Comparison of ENCODE assay signal across 16 cellular contexts in the genomic region with DNA sequence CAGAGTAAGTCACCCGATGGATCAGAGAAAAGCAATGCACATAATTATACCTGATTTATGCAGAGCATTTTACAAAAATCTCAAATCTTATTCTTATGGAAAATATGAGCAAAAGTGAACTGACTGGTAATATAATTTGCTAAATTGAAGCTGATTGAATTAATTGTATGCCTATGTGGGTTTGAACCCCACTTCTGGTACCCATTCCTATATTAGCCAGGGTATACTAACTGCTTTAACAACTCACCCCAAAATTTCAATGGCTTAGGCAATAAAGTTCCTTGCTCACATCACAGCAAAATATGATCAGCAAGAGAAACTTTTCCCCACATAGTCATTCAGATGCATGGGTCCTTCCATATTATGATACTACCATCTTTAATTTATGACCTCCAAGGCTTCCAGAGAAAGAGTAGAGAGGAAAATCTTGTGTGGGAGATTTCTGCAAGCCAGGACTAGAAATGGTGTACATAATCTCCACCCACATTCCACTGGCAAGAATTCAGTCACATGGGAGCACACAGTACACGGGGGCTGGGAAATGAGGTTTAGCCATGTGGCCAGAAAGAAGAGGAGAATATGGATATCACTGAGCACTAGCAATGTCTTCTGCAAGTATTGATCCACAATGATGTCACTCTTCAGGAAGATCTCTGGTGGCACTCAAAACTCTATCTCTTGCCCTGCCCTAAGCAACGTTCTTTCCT.
"Had no signal": no experiment of that assay in that cellular context is flagged by ENCODE, and none has a peak within 500 bp of the region (broad histone marks: within the 10 kb centered on the region; RNA-seq: fewer than 3 reads in every experiment).

No MANE protein-coding gene starts in this region.

- H3K27ac ChIP-seq: lower lobe of right lung, parathyroid adenoma, tibial artery, uterus had no signal

- H3K9me3 ChIP-seq: lower lobe of right lung, uterus had no signal

- H3K27me3 ChIP-seq: tibial artery had no signal

- H3K4me1 ChIP-seq: lower lobe of right lung, parathyroid adenoma, tibial artery, uterus had no signal

- H3K9ac ChIP-seq: parathyroid adenoma had no signal

- H3K4me1 Mint-ChIP-seq: activated CD4-positive, alpha-beta memory T cell treated with anti-CD3 and anti-CD28 coated beads, Interleukin-2, amount 10 ng/mL, durations not matched to agents 7 days and 5 days; activated CD4-positive, alpha-beta T cell treated with anti-CD3 and anti-CD28 coated beads for 36 hours; activated naive CD4-positive, alpha-beta T cell treated with anti-CD3 and anti-CD28 coated beads, Interleukin-2, amount 10 ng/mL, durations not matched to agents 7 days and 5 days; naive B cell; stimulated activated memory B cell treated with anti-CD40 and anti-IgM and Interleukin-4, amounts not matched to agents 10 μg/mL and 1 μg/mL and 100 μg/mL, for 72 hours had no signal

- H3K4me3 ChIP-seq: lower lobe of right lung, tibial artery, uterus had no signal

- H3K36me3 Mint-ChIP-seq: activated naive CD4-positive, alpha-beta T cell treated with anti-CD3 and anti-CD28 coated beads, Interleukin-2, amount 10 ng/mL, durations not matched to agents 7 days and 5 days; naive B cell; stimulated activated memory B cell treated with anti-CD40 and anti-IgM and Interleukin-4, amounts not matched to agents 10 μg/mL and 1 μg/mL and 100 μg/mL, for 72 hours had no signal

- H3K9me3 Mint-ChIP-seq: activated T-cell treated with anti-CD3 and anti-CD28 coated beads, Interleukin-2, amount 50 U/mL, for 24 hours; stimulated activated memory B cell treated with anti-CD40 and anti-IgM and Interleukin-4, amounts not matched to agents 10 μg/mL and 1 μg/mL and 100 μg/mL, for 72 hours had no signal

- H3K27me3 Mint-ChIP-seq: activated CD4-positive, alpha-beta memory T cell treated with anti-CD3 and anti-CD28 coated beads, Interleukin-2, amount 10 ng/mL, durations not matched to agents 7 days and 5 days; activated CD4-positive, alpha-beta T cell treated with anti-CD3 and anti-CD28 coated beads for 36 hours; activated naive CD4-positive, alpha-beta T cell treated with anti-CD3 and anti-CD28 coated beads, Interleukin-2, amount 10 ng/mL, durations not matched to agents 7 days and 5 days had no signal

- H3K79me2 ChIP-seq: parathyroid adenoma had no signal

- H3K36me3 ChIP-seq: lower lobe of right lung, tibial artery, uterus had no signal

- DNase-seq: activated CD4-positive, alpha-beta memory T cell treated with anti-CD3 and anti-CD28 coated beads, Interleukin-2, amount 10 ng/mL, durations not matched to agents 7 days and 5 days; activated CD4-positive, alpha-beta T cell treated with anti-CD3 and anti-CD28 coated beads for 36 hours; activated naive CD4-positive, alpha-beta T cell treated with anti-CD3 and anti-CD28 coated beads, Interleukin-2, amount 10 ng/mL, durations not matched to agents 7 days and 5 days; activated T-cell treated with anti-CD3 and anti-CD28 coated beads, Interleukin-2, amount 50 U/mL, for 24 hours; central memory CD4-positive, alpha-beta T cell; cortex of kidney; effector memory CD4-positive, alpha-beta T cell; foreskin melanocyte; lower lobe of right lung; midbrain; naive B cell; stimulated activated CD4-positive, alpha-beta T cell treated with anti-CD3 and anti-CD28 coated beads, Interleukin-2, amount 100 ng/mL, for 48 hours; tibial artery; uterus had no signal

- H3K27ac Mint-ChIP-seq: activated CD4-positive, alpha-beta memory T cell treated with anti-CD3 and anti-CD28 coated beads, Interleukin-2, amount 10 ng/mL, durations not matched to agents 7 days and 5 days; activated CD4-positive, alpha-beta T cell treated with anti-CD3 and anti-CD28 coated beads for 36 hours; activated naive CD4-positive, alpha-beta T cell treated with anti-CD3 and anti-CD28 coated beads, Interleukin-2, amount 10 ng/mL, durations not matched to agents 7 days and 5 days; activated T-cell treated with anti-CD3 and anti-CD28 coated beads, Interleukin-2, amount 50 U/mL, for 24 hours; naive B cell; stimulated activated memory B cell treated with anti-CD40 and anti-IgM and Interleukin-4, amounts not matched to agents 10 μg/mL and 1 μg/mL and 100 μg/mL, for 72 hours had no signal

- H3K4me3 Mint-ChIP-seq: activated CD4-positive, alpha-beta memory T cell treated with anti-CD3 and anti-CD28 coated beads, Interleukin-2, amount 10 ng/mL, durations not matched to agents 7 days and 5 days; activated CD4-positive, alpha-beta T cell treated with anti-CD3 and anti-CD28 coated beads for 36 hours; activated naive CD4-positive, alpha-beta T cell treated with anti-CD3 and anti-CD28 coated beads, Interleukin-2, amount 10 ng/mL, durations not matched to agents 7 days and 5 days; activated T-cell treated with anti-CD3 and anti-CD28 coated beads, Interleukin-2, amount 50 U/mL, for 24 hours; stimulated activated memory B cell treated with anti-CD40 and anti-IgM and Interleukin-4, amounts not matched to agents 10 μg/mL and 1 μg/mL and 100 μg/mL, for 72 hours had no signal

- H2AFZ ChIP-seq: parathyroid adenoma had no signal
